1 cellular context compared by ENCODE assay signal in the genomic region with DNA sequence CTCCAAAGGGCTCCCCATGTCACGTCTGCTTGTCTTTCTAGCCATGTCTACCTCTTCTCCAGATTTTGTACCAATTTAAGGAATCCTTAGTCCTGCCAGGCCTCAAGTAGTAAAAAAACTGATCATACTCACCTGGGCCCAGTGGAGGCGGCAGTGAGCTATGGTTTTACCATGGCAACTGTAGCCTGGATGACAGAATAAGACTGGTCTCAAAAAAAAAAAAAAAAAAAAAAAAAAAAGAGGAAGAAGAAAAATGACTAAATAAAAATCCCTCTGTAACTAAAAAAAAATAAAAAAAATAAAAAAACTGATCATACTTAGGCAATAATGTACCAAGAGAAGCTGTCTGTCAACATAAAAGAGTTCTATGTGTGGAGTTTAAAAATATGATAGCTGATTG.
TF ChIP-seq lines count a peak whose summit lies in the region.

No MANE protein-coding gene starts in this region.

TF ChIP-seq in WTC11, 78 proteins besides CTCF, POLR2A, EP300 and RAD21 (continued from another document):
- TF ChIP-seq, protein P1, sequence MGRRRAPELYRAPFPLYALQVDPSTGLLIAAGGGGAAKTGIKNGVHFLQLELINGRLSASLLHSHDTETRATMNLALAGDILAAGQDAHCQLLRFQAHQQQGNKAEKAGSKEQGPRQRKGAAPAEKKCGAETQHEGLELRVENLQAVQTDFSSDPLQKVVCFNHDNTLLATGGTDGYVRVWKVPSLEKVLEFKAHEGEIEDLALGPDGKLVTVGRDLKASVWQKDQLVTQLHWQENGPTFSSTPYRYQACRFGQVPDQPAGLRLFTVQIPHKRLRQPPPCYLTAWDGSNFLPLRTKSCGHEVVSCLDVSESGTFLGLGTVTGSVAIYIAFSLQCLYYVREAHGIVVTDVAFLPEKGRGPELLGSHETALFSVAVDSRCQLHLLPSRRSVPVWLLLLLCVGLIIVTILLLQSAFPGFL (CRISPR knock-in tag; IDR thresholded peaks at IDR 0.05; ENCODE audit: borderline replicate concordance): no peak
- no peak for TF ChIP-seq AR (CRISPR knock-in tag; IDR thresholded peaks at IDR 0.05)
- no peak for TF ChIP-seq GRHL2 (CRISPR knock-in tag; IDR thresholded peaks at IDR 0.05; ENCODE audit: insufficient replicate concordance, severe bottlenecking)
TF ChIP-seq in WTC11: peak in this region for 0.
